20 cellular contexts compared by ENCODE assay signal in genomic region chr11:47183969-47184368, GRCh38. TPM values are rescaled to one million over a fixed set of nuclear protein-coding genes. Genes with fewer than 3 reads are reported as not detected.
DNase-seq lines count a peak whose midpoint lies in the region; ATAC-seq lines count a peak whose summit lies in the region.
"Had no signal": no experiment of that assay in that cellular context is flagged by ENCODE, and none has a peak within 500 bp of the region (broad histone marks: within the 10 kb centered on the region; RNA-seq: fewer than 3 reads in every experiment).

No MANE protein-coding gene starts in this region.

- no peak overlapping the region for H3K4me2 ChIP-seq in mesendoderm (ENCODE audit: low read length)
- H3K4me2 ChIP-seq: KMS-11 had no signal

- H3K27ac ChIP-seq in caudate nucleus (ENCODE audit: low read depth, low read length), result peak overlapping the region; percentile 96
- no peak overlapping the region for H3K27ac ChIP-seq in mesendoderm (ENCODE audit: low read depth, low read length)
- peak overlapping the region; percentile 98 for H3K27ac ChIP-seq in substantia nigra (ENCODE audit: low read depth, low read length, poor library complexity, severe bottlenecking)
- H3K27ac ChIP-seq: KMS-11 had no signal

- H3K4me1 ChIP-seq in NT2/D1 (ENCODE audit: insufficient read depth, insufficient read length) (peaks cover 27% of the 10 kb centered on the region), mesendoderm (ENCODE audit: control insufficient read depth, low read depth, low read length) (peaks cover 3% of the 10 kb centered on the region)

- H3K79me1 ChIP-seq in mesendoderm (ENCODE audit: low read length), result peaks cover 6% of the 10 kb centered on the region

- H3K56ac ChIP-seq in mesendoderm (ENCODE audit: low read length), result peak overlapping the region; percentile 36

- intact Hi-C loops in activated CD4-positive, alpha-beta T cell treated with anti-CD3 and anti-CD28 coated beads, Interleukin-2, amount 10 ng/mL, durations not matched to agents 24 days and 14 days (cut with micrococcal nuclease), result no loop called here

- no peaks in the 10 kb centered on the region for H3K9me3 ChIP-seq in NT2/D1 (ENCODE audit: insufficient read depth, low read length)

- no peak overlapping the region for H3K4me3 ChIP-seq in NT2/D1 (ENCODE audit: insufficient read length, low read depth)
- no peak overlapping the region for H3K4me3 ChIP-seq in mesendoderm (ENCODE audit: low read length)

- DNase-seq in NT2/D1 (ENCODE audit: low read depth, low spot score) (no peak), caudate nucleus (lab: John Stamatoyannopoulos, UW) (no peak), mesendoderm (no peak), substantia nigra (lab: John Stamatoyannopoulos, UW) (peak in 1 of 49 donors; percentile 50), DMS 273 treated with DMSO at 0.1 percent for 48 hours (lab: John Stamatoyannopoulos, UW) (no peak), NCI-H2081 (lab: John Stamatoyannopoulos, UW) (no peak)
- DNase-seq in activated CD4-positive, alpha-beta T cell treated with anti-CD3 and anti-CD28 coated beads, Interleukin-2, amount 10 ng/mL, durations not matched to agents 24 days and 14 days, result no peak
- DNase-seq: activated CD4-positive, alpha-beta memory T cell treated with anti-CD3 and anti-CD28 coated beads, Interleukin-2, amount 10 ng/mL, durations not matched to agents 7 days and 5 days; activated effector memory CD4-positive, alpha-beta T cell treated with Interleukin-2 at 50 U/mL for 16 hours; CD4-positive, CD25-positive, alpha-beta regulatory T cell; erythroblast; GOT3; NCI-H146; NCI-H69; retina; stimulated activated CD4-positive, alpha-beta T cell treated with anti-CD3 and anti-CD28 coated beads, Interleukin-4, amount 100 ng/mL, for 4 hours; stimulated activated naive B cell treated with anti-CD40 and anti-IgM and Interleukin-4, amounts not matched to agents 10 μg/mL and 1 μg/mL and 100 μg/mL, for 72 hours; T-helper 9 cell had no signal

- H4K5ac ChIP-seq in mesendoderm (ENCODE audit: low read length), result no peak overlapping the region

- H3K4ac ChIP-seq in mesendoderm (ENCODE audit: low read depth, low read length), result no peak overlapping the region

- peaks cover 16% of the 10 kb centered on the region for H3K27me3 Mint-ChIP-seq in activated CD4-positive, alpha-beta T cell treated with anti-CD3 and anti-CD28 coated beads, Interleukin-2, amount 10 ng/mL, durations not matched to agents 24 days and 14 days

- WGBS in mesendoderm (ENCODE audit: extremely low coverage, insufficient coverage, low lambda C conversion rate), result no CpG with 5 or more reads among the region's 7 CpGs

- H2AK5ac ChIP-seq in mesendoderm (ENCODE audit: low read length), result no peak overlapping the region

- H3K36me3 ChIP-seq in NT2/D1 (ENCODE audit: insufficient read depth, insufficient read length, low read length) (peaks cover 47% of the 10 kb centered on the region), mesendoderm (ENCODE audit: control insufficient read depth, insufficient read depth, low read length) (peaks cover 4% of the 10 kb centered on the region)

- H3K4me1 Mint-ChIP-seq in activated CD4-positive, alpha-beta T cell treated with anti-CD3 and anti-CD28 coated beads, Interleukin-2, amount 10 ng/mL, durations not matched to agents 24 days and 14 days, result peaks cover 11% of the 10 kb centered on the region

- H3K27me3 ChIP-seq in NT2/D1 (ENCODE audit: insufficient read depth, insufficient read length), result no peaks in the 10 kb centered on the region
- H3K27me3 ChIP-seq in mesendoderm (ENCODE audit: insufficient read depth, low read length, poor library complexity), result peaks cover 3% of the 10 kb centered on the region

- no peak overlapping the region for H2BK120ac ChIP-seq in mesendoderm (ENCODE audit: low read depth, low read length)

- H3K23ac ChIP-seq in mesendoderm (ENCODE audit: low read length), result no peak overlapping the region

- H3K9me3 Mint-ChIP-seq in activated CD4-positive, alpha-beta T cell treated with anti-CD3 and anti-CD28 coated beads, Interleukin-2, amount 10 ng/mL, durations not matched to agents 24 days and 14 days, result no peaks in the 10 kb centered on the region
- H3K9me3 Mint-ChIP-seq: activated CD4-positive, alpha-beta memory T cell treated with anti-CD3 and anti-CD28 coated beads, Interleukin-2, amount 10 ng/mL, durations not matched to agents 7 days and 5 days; CD4-positive, CD25-positive, alpha-beta regulatory T cell; stimulated activated naive B cell treated with anti-CD40 and anti-IgM and Interleukin-4, amounts not matched to agents 10 μg/mL and 1 μg/mL and 100 μg/mL, for 72 hours had no signal

- no peak overlapping the region for H4K8ac ChIP-seq in mesendoderm (ENCODE audit: low read depth, low read length)

- no peaks in the 10 kb centered on the region for H3K36me3 Mint-ChIP-seq in activated CD4-positive, alpha-beta T cell treated with anti-CD3 and anti-CD28 coated beads, Interleukin-2, amount 10 ng/mL, durations not matched to agents 24 days and 14 days (ENCODE audit: low read depth)
- H3K36me3 Mint-ChIP-seq: CD4-positive, CD25-positive, alpha-beta regulatory T cell had no signal

- ATAC-seq in HG02678 (IDR thresholded peaks at IDR 0.05; ENCODE audit: unreplicated experiment), result no peak
- ATAC-seq: stimulated activated naive B cell treated with anti-CD40 and anti-IgM and Interleukin-4, amounts not matched to agents 10 μg/mL and 1 μg/mL and 100 μg/mL, for 72 hours had no signal

- H3K9ac ChIP-seq in NT2/D1 (ENCODE audit: insufficient read length, low read depth) (peak overlapping the region; percentile 95), mesendoderm (ENCODE audit: low read length) (no peak overlapping the region)
- H3K9ac ChIP-seq: KMS-11 had no signal

- H3K18ac ChIP-seq in mesendoderm (ENCODE audit: low read length), result no peak overlapping the region

- H3K79me2 ChIP-seq in mesendoderm (ENCODE audit: control insufficient read depth, insufficient read depth, low read length), result peaks cover 6% of the 10 kb centered on the region

- no peak overlapping the region for H3K4me3 Mint-ChIP-seq in activated CD4-positive, alpha-beta T cell treated with anti-CD3 and anti-CD28 coated beads, Interleukin-2, amount 10 ng/mL, durations not matched to agents 24 days and 14 days
- H3K4me3 Mint-ChIP-seq: activated CD4-positive, alpha-beta memory T cell treated with anti-CD3 and anti-CD28 coated beads, Interleukin-2, amount 10 ng/mL, durations not matched to agents 7 days and 5 days had no signal

- H2BK5ac ChIP-seq in mesendoderm (ENCODE audit: low read length), result no peak overlapping the region

- H3K27ac Mint-ChIP-seq in activated CD4-positive, alpha-beta T cell treated with anti-CD3 and anti-CD28 coated beads, Interleukin-2, amount 10 ng/mL, durations not matched to agents 24 days and 14 days, result no peak overlapping the region
- H3K27ac Mint-ChIP-seq: activated CD4-positive, alpha-beta memory T cell treated with anti-CD3 and anti-CD28 coated beads, Interleukin-2, amount 10 ng/mL, durations not matched to agents 7 days and 5 days; CD4-positive, CD25-positive, alpha-beta regulatory T cell had no signal

- no peak overlapping the region for H2BK15ac ChIP-seq in mesendoderm (replicated peaks; ENCODE audit: low read depth)

RNA-seq across cellular contexts. Expression of gene PACSIN3, which starts 2.3 kb away (rescaled TPM):
- polyA plus RNA-seq in mesendoderm (2013, experiment 1 of 2), result 18.0 TPM
- 18.0 TPM for polyA plus RNA-seq in mesendoderm (2013, experiment 2 of 2)
- 14.3 and 16.4 TPM in 2 replicates for total RNA-seq in activated CD4-positive, alpha-beta T cell treated with anti-CD3 and anti-CD28 coated beads, Interleukin-2, amount 10 ng/mL, durations not matched to agents 24 days and 14 days
- total RNA-seq: CD4-positive, CD25-positive, alpha-beta regulatory T cell had no signal

RNA-seq across cellular contexts. Expression of gene ARFGAP2, which starts 7.3 kb away (rescaled TPM):
- 52.7 TPM for polyA plus RNA-seq in mesendoderm (2013, experiment 1 of 2)
- 51.0 TPM for polyA plus RNA-seq in mesendoderm (2013, experiment 2 of 2)
- 98.3 and 109 TPM in 2 replicates for total RNA-seq in activated CD4-positive, alpha-beta T cell treated with anti-CD3 and anti-CD28 coated beads, Interleukin-2, amount 10 ng/mL, durations not matched to agents 24 days and 14 days

RNA-seq across cellular contexts. Expression of gene DDB2, which starts 30.8 kb away (rescaled TPM):
- 21.6 TPM for polyA plus RNA-seq in mesendoderm (2013, experiment 1 of 2)
- 22.0 TPM for polyA plus RNA-seq in mesendoderm (2013, experiment 2 of 2)
- total RNA-seq in activated CD4-positive, alpha-beta T cell treated with anti-CD3 and anti-CD28 coated beads, Interleukin-2, amount 10 ng/mL, durations not matched to agents 24 days and 14 days, result 148 and 157 TPM in 2 replicates
